27 cellular contexts compared by ENCODE assay signal in the genomic region with DNA sequence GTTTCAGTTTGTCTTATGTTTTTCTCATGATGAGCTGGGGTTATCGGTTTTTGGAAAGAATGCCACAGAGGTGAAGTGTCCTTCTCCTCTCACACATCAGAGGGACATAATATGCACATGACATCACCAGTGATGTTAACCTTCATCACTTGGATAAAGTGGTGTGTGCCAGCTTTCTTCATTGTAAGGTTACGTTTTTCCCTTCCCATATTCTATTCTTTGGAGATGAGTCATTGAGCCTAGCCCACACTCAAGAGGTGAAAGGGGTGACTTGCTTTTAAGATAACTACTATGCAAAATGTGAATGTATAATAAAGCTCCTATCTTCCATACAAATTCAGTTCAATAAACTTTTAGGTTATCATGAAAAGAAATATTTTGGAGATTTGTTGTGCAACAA. TPM values are rescaled to one million over a fixed set of nuclear protein-coding genes. Genes with fewer than 3 reads are reported as not detected.
DNase-seq lines count a peak whose midpoint lies in the region; ATAC-seq, FAIRE-seq and TF ChIP-seq lines count a peak whose summit lies in the region.
"Had no signal": no experiment of that assay in that cellular context is flagged by ENCODE, and none has a peak within 500 bp of the region (broad histone marks: within the 10 kb centered on the region; RNA-seq: fewer than 3 reads in every experiment).

No MANE protein-coding gene starts in this region.

- no peaks in the 10 kb centered on the region for H3K36me3 Mint-ChIP-seq in astrocyte (ENCODE audit: low read depth, unreplicated experiment)
- H3K36me3 Mint-ChIP-seq: memory B cell; stimulated activated effector memory CD8-positive, alpha-beta T cell treated with anti-CD3 and anti-CD28 coated beads, Interleukin-12 subunit alpha, Interleukin-12 subunit beta, amount 100 ng/mL, for 72 hours had no signal

- H3K9me3 ChIP-seq in astrocyte (ENCODE audit: insufficient read depth, low read depth, low read length) = no peaks in the 10 kb centered on the region
- H3K9me3 ChIP-seq: body of pancreas, MG63, transverse colon had no signal

- no peaks in the 10 kb centered on the region for H4K20me1 ChIP-seq in astrocyte (ENCODE audit: insufficient read depth, low read length)

- no peak overlapping the region for H3K4me3 Mint-ChIP-seq in astrocyte (ENCODE audit: unreplicated experiment)
- H3K4me3 Mint-ChIP-seq: activated CD4-positive, alpha-beta memory T cell treated with anti-CD3 and anti-CD28 coated beads, Interleukin-2, amount 10 ng/mL, durations not matched to agents 7 days and 5 days; memory B cell; nephron progenitor cell; stimulated activated effector memory CD8-positive, alpha-beta T cell treated with anti-CD3 and anti-CD28 coated beads, Interleukin-12 subunit alpha, Interleukin-12 subunit beta, amount 100 ng/mL, for 72 hours; T-helper 2 cell treated with Interferon-gamma antibody and Interleukin-4, amounts not matched to agents 5 μg/mL and 100 μg/mL, for 36 hours had no signal

- H3K4me2 ChIP-seq in astrocyte (ENCODE audit: low read length) = no peak overlapping the region

- no peak for ATAC-seq in HG03139 (IDR thresholded peaks at IDR 0.05; ENCODE audit: unreplicated experiment)
- ATAC-seq: body of pancreas; stimulated activated effector memory CD8-positive, alpha-beta T cell treated with anti-CD3 and anti-CD28 coated beads, Interleukin-12 subunit alpha, Interleukin-12 subunit beta, amount 100 ng/mL, for 72 hours had no signal

- H2AFZ ChIP-seq in astrocyte (ENCODE audit: low read depth, low read length) = no peak overlapping the region

- peaks cover 5% of the 10 kb centered on the region for H3K4me1 Mint-ChIP-seq in astrocyte (ENCODE audit: low read depth, unreplicated experiment)
- H3K4me1 Mint-ChIP-seq: activated CD4-positive, alpha-beta memory T cell treated with anti-CD3 and anti-CD28 coated beads, Interleukin-2, amount 10 ng/mL, durations not matched to agents 7 days and 5 days; memory B cell; nephron progenitor cell; stimulated activated effector memory CD8-positive, alpha-beta T cell treated with anti-CD3 and anti-CD28 coated beads, Interleukin-12 subunit alpha, Interleukin-12 subunit beta, amount 100 ng/mL, for 72 hours had no signal

- H3K27ac Mint-ChIP-seq in astrocyte (ENCODE audit: unreplicated experiment) = no peak overlapping the region
- H3K27ac Mint-ChIP-seq: activated CD4-positive, alpha-beta memory T cell treated with anti-CD3 and anti-CD28 coated beads, Interleukin-2, amount 10 ng/mL, durations not matched to agents 7 days and 5 days; memory B cell; nephron progenitor cell; stimulated activated effector memory CD8-positive, alpha-beta T cell treated with anti-CD3 and anti-CD28 coated beads, Interleukin-12 subunit alpha, Interleukin-12 subunit beta, amount 100 ng/mL, for 72 hours; T-helper 2 cell treated with Interferon-gamma antibody and Interleukin-4, amounts not matched to agents 5 μg/mL and 100 μg/mL, for 36 hours had no signal

- TF ChIP-seq CTCF in astrocyte (IDR thresholded peaks at IDR 0.05; ENCODE audit: insufficient read depth, low read depth, low read length) = no peak

- peak; percentile 26 for FAIRE-seq in GM18507 (lab: Jason Lieb, UNC)
- FAIRE-seq in astrocyte (lab: Jason Lieb, UNC) = no peak

- H3K36me3 ChIP-seq in astrocyte (ENCODE audit: insufficient read depth, low read length) = no peaks in the 10 kb centered on the region
- H3K36me3 ChIP-seq: MG63, transverse colon had no signal

- no peak overlapping the region for H3K27ac ChIP-seq in astrocyte (ENCODE audit: low read depth, low read length)
- H3K27ac ChIP-seq: body of pancreas, dorsolateral prefrontal cortex, transverse colon had no signal

- no peaks in the 10 kb centered on the region for H3K27me3 Mint-ChIP-seq in astrocyte (ENCODE audit: low read depth, unreplicated experiment)

- no peaks in the 10 kb centered on the region for H3K27me3 ChIP-seq in astrocyte (ENCODE audit: insufficient read depth, low read length)
- H3K27me3 ChIP-seq: body of pancreas, dorsolateral prefrontal cortex, MG63, transverse colon had no signal

- no peak overlapping the region for H3K9ac ChIP-seq in astrocyte (ENCODE audit: low read length)

- H3K4me1 ChIP-seq in astrocyte (ENCODE audit: insufficient read depth, low read length) = no peaks in the 10 kb centered on the region
- H3K4me1 ChIP-seq: body of pancreas, transverse colon had no signal

- DNase-seq in GM18507 (ENCODE audit: extremely low spot score, insufficient read length, low read depth) (no peak), LHCN-M2 (ENCODE audit: low read depth) (peak; percentile 5), astrocyte (ENCODE audit: low read depth) (peak; percentile 2), kidney tubule cell (ENCODE audit: low spot score) (peak; percentile 2), Ammon's horn (ENCODE audit: low spot score) (no peak), pons (ENCODE audit: low spot score) (no peak)
- DNase-seq: activated CD4-positive, alpha-beta memory T cell treated with anti-CD3 and anti-CD28 coated beads, Interleukin-2, amount 10 ng/mL, durations not matched to agents 7 days and 5 days; activated CD4-positive, alpha-beta T cell treated with anti-CD3 and anti-CD28 coated beads for 1 hour; activated CD8-positive, alpha-beta memory T cell treated with anti-CD3 and anti-CD28 coated beads, Interleukin-2, amount 50 U/mL, for 4 hours; activated naive CD4-positive, alpha-beta T cell treated with Interleukin-2 at 50 U/mL for 16 hours; body of pancreas; dorsolateral prefrontal cortex; hypothalamus; MG63; NCI-H1105; NCI-H1930; NCI-H2171 treated with DMSO at 0.1 percent for 48 hours; NCI-H524; nephron progenitor cell; NK-92 treated with Interleukin-12 subunit alpha and Interleukin-12 subunit beta, amount 100 ng/mL, for 24 hours; SHP77; stimulated activated CD4-positive, alpha-beta T cell treated with anti-CD3 and anti-CD28 coated beads, Interleukin-15, amount 100 ng/mL, for 24 hours; transverse colon had no signal

- H3K79me2 ChIP-seq in astrocyte (ENCODE audit: insufficient read depth, low read length) = no peaks in the 10 kb centered on the region

- no peak overlapping the region for H3K4me3 ChIP-seq in astrocyte (ENCODE audit: insufficient read depth, low read depth, low read length)
- H3K4me3 ChIP-seq: body of pancreas, dorsolateral prefrontal cortex, MG63, transverse colon had no signal

- H3K9me3 Mint-ChIP-seq in astrocyte (ENCODE audit: unreplicated experiment) = no peaks in the 10 kb centered on the region
- H3K9me3 Mint-ChIP-seq: activated CD4-positive, alpha-beta memory T cell treated with anti-CD3 and anti-CD28 coated beads, Interleukin-2, amount 10 ng/mL, durations not matched to agents 7 days and 5 days; memory B cell; nephron progenitor cell; stimulated activated effector memory CD8-positive, alpha-beta T cell treated with anti-CD3 and anti-CD28 coated beads, Interleukin-12 subunit alpha, Interleukin-12 subunit beta, amount 100 ng/mL, for 72 hours; T-helper 2 cell treated with Interferon-gamma antibody and Interleukin-4, amounts not matched to agents 5 μg/mL and 100 μg/mL, for 36 hours had no signal

RNA-seq across cellular contexts. Expression of a gene that starts 36.7 kb away (rescaled TPM):
- total RNA-seq in LHCN-M2 (2014; rRNA removed) = 8.8 and 11.1 TPM in 2 replicates
- 1.8 TPM for polyA plus RNA-seq in LHCN-M2 (2012)
- total RNA-seq in astrocyte = 15.1 and 16.5 TPM in 2 replicates

Comparison
In these comparisons a context has a peak if more than half of its experiments do, and no peak if none do; other contexts are left out.
1. DNase-seq: peak in LHCN-M2 (single experiment), astrocyte (single experiment) and kidney tubule cell (single experiment); none in GM18507 (single experiment), Ammon's horn (single experiment) and pons (single experiment).